8 cellular contexts compared by ENCODE assay signal in the genomic region with DNA sequence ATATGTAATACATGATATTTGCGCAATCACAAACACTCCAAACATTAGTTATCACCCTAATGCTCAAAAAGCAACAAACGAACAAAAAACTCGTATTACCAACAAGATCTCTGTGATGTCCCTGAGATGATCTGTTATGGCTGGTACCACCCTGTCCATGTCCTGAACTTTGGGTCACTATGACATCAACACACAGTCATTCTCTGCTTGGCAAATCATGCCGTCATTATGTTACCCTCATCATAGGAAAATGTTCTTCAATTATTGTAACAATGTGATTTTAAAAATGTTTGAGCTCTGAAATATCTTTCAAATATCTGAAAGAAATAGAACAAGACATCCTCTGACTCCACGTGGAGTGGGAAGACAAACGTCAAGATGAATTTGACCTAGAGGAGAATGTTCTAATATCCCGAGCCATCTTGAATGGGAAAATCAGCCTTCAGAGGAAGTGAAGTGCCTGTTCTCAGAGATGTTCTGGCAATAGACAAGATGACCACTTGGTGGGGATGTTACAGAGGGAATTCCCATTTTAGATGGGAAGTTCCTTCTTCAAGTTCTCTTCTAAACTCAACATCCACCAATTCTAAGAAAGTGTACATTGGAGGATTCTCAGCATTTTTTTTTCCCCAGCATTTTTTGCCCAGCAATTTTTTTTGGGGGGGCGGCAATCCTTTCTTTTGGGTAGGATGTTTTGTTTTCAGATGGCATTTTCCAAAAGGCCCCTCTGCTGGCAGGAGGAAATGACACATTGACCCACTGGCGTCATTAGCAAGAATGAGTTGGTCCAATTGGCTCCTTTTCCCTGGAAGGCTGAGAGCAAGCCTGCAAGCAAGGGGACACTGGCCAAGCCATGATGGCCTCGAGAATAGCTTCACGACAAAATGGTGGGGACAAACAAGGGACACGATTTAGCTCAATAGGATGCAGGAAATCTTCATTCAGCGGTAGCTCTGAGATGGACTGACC. TPM values are rescaled to one million over a fixed set of nuclear protein-coding genes. Genes with fewer than 3 reads are reported as not detected.
A peak's percentile ranks its signal among the peaks of the same experiment; 100 is the strongest.
DNase-seq lines count a peak whose midpoint lies in the region; ATAC-seq and TF ChIP-seq lines count a peak whose summit lies in the region.

No MANE protein-coding gene starts in this region.

- no peaks in the 10 kb centered on the region for H4K20me1 ChIP-seq in hepatocyte (ENCODE audit: insufficient read depth, poor library complexity, severe bottlenecking)

- no peak overlapping the region for H3K4me2 ChIP-seq in hepatocyte

- intact Hi-C loops in left colon (cut with DNase I, micrococcal nuclease): loop anchor here in 1 of 2 donors (5.0 kb wide), 1 partner anchor 201 kb away; no protein-coding TSS in a partner anchor

- no peaks in the 10 kb centered on the region for H3K4me1 Mint-ChIP-seq in activated T-cell treated with anti-CD3 and anti-CD28 coated beads, Interleukin-2, amount 50 U/mL, for 24 hours (ENCODE audit: low read depth)

- H3K27ac Mint-ChIP-seq in activated T-cell treated with anti-CD3 and anti-CD28 coated beads, Interleukin-2, amount 50 U/mL, for 24 hours: no peak overlapping the region

- H3K4me1 ChIP-seq in SJSA1 (replicated peaks) (peaks cover 23% of the 10 kb centered on the region), hepatocyte (ENCODE audit: insufficient read depth) (peaks cover 15% of the 10 kb centered on the region)

- no peak overlapping the region for H3K4me3 Mint-ChIP-seq in activated T-cell treated with anti-CD3 and anti-CD28 coated beads, Interleukin-2, amount 50 U/mL, for 24 hours

- no peaks in the 10 kb centered on the region for H3K36me3 Mint-ChIP-seq in activated T-cell treated with anti-CD3 and anti-CD28 coated beads, Interleukin-2, amount 50 U/mL, for 24 hours (ENCODE audit: low read depth)

- TF ChIP-seq CTCF in hepatocyte (IDR thresholded peaks at IDR 0.05; ENCODE audit: poor library complexity): peak; percentile 70

- peaks cover 13% of the 10 kb centered on the region for H3K27me3 Mint-ChIP-seq in activated T-cell treated with anti-CD3 and anti-CD28 coated beads, Interleukin-2, amount 50 U/mL, for 24 hours

- peaks cover 10% of the 10 kb centered on the region for H3K79me2 ChIP-seq in hepatocyte

- peak; percentile 38 for DNase-seq in Caki2 (ENCODE audit: low read depth)
- peak; percentile 60 for DNase-seq in HS-27A (ENCODE audit: low read depth)
- peak in 1 of 2 experiments; percentile 38 for DNase-seq in SJSA1 (ENCODE audit: low read depth in 1 of 2, low spot score in 2 of 2)
- peak; percentile 78 for DNase-seq in hepatocyte (ENCODE audit: low spot score)
- DNase-seq in stimulated activated CD4-positive, alpha-beta T cell treated with anti-CD3 and anti-CD28 coated beads, Interleukin-12 subunit alpha, Interleukin-12 subunit beta, amount 100 ng/mL, for 4 hours: no peak
- DNase-seq in left colon: no peak
- no peak for DNase-seq in activated T-cell treated with anti-CD3 and anti-CD28 coated beads, Interleukin-2, amount 50 U/mL, for 24 hours

- H3K27me3 ChIP-seq in SJSA1 (replicated peaks): no peaks in the 10 kb centered on the region
- no peaks in the 10 kb centered on the region for H3K27me3 ChIP-seq in hepatocyte

- H3K9me3 ChIP-seq in SJSA1 (replicated peaks) (no peaks in the 10 kb centered on the region), hepatocyte (ENCODE audit: low read depth) (no peaks in the 10 kb centered on the region)

- no peak overlapping the region for H2AFZ ChIP-seq in hepatocyte

- in situ Hi-C loops in Caki2 (cut with HindIII; ENCODE audit: low pct_unique_long_range_greater_than_20kb, low sequenced_read_pairs): no loop called here

- no peak overlapping the region for H3K4me3 ChIP-seq in SJSA1
- no peak overlapping the region for H3K4me3 ChIP-seq in hepatocyte

- H3K27ac ChIP-seq in SJSA1: 0 out of 2 replicates have a peak overlapping the region, but pooled peaks have one; percentile 11
- no peak overlapping the region for H3K27ac ChIP-seq in hepatocyte

- no peaks in the 10 kb centered on the region for H3K9me3 Mint-ChIP-seq in activated T-cell treated with anti-CD3 and anti-CD28 coated beads, Interleukin-2, amount 50 U/mL, for 24 hours

- no peaks in the 10 kb centered on the region for H3K36me3 ChIP-seq in SJSA1
- H3K36me3 ChIP-seq in hepatocyte (replicated peaks; ENCODE audit: insufficient read depth, low read depth): no peaks in the 10 kb centered on the region

- no peaks in the 10 kb centered on the region for H3K9me2 ChIP-seq in hepatocyte (replicated peaks; ENCODE audit: insufficient read depth)

- ATAC-seq in GM21619 (IDR thresholded peaks at IDR 0.05; ENCODE audit: unreplicated experiment) (no peak), left colon (no peak)

- 75% methylated on average over 13 of the region's 13 CpGs for WGBS in hepatocyte (ENCODE audit: low lambda C conversion rate, missing lambda C conversion rate)

RNA-seq across cellular contexts. Expression of a gene that starts 3.7 kb away (rescaled TPM):
- total RNA-seq in Caki2 (2014; rRNA removed; shearing (Covaris generic); ENCODE audit: low replicate concordance): not detected in 2 replicates
- total RNA-seq in SJSA1 (2014; rRNA removed; shearing (Covaris generic)): 2.0 TPM in 1 of 2 replicates, not detected in the other
- total RNA-seq in hepatocyte (75.6 and 76.7 TPM in 2 replicates), left colon (100 to 1,000 TPM in 1 of 2 donors, 10 to 100 TPM in 1; 63.6 to 181 TPM)
- 63.5 and 91.1 TPM in 2 replicates for polyA plus RNA-seq in hepatocyte

RNA-seq across cellular contexts. Expression of a gene that starts 20.1 kb away (rescaled TPM):
- not detected in 2 replicates for total RNA-seq in Caki2 (2014; rRNA removed; shearing (Covaris generic); ENCODE audit: low replicate concordance)
- not detected in 2 replicates for total RNA-seq in SJSA1 (2014; rRNA removed; shearing (Covaris generic))
- total RNA-seq in hepatocyte (not detected in 2 replicates), left colon (10 to 100 TPM in 1 of 2 donors, 1 to 10 TPM in 1; 7.9 to 14.4 TPM)
- polyA plus RNA-seq in hepatocyte: 0.04 TPM in 1 of 2 replicates, not detected in the other

Comparison
In these comparisons a context has a peak if more than half of its experiments do, and no peak if none do; other contexts are left out.
1. DNase-seq: peak in Caki2 (single experiment), HS-27A (single experiment) and hepatocyte (single experiment); none in stimulated activated CD4-positive, alpha-beta T cell treated with anti-CD3 and anti-CD28 coated beads, Interleukin-12 subunit alpha, Interleukin-12 subunit beta, amount 100 ng/mL, for 4 hours (single experiment), left colon (0 of 2) and activated T-cell treated with anti-CD3 and anti-CD28 coated beads, Interleukin-2, amount 50 U/mL, for 24 hours (single experiment).
2. RNA of a gene that starts 3.7 kb away (total RNA-seq): 63.6 to 181 TPM in left colon and 75.6 to 76.7 TPM in hepatocyte; 2.0 TPM in SJSA1 and not detected in Caki2; every median in the first group is over 10 times any median in the second.